8 cellular contexts compared by ENCODE assay signal in the genomic region with DNA sequence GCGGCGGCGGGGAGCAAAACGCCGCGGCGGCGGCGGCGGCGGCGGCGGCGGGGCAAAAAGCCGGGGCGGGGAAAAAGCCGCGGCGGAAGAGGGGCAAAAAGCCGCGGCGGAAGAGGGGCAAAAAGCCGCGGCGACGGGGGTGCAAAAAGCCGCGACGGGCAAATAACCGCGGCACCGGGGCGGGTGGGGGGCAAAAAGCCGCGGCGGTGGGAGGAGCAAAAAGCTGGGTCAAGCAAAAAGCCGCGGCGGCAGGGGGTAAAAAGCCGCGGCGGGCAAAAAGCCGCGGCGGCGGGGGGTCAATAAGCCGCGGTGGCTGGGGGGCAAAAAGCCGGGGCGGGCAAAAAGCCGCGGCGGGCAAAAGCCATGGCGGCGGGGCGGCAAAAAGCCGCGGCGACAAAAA.
DNase-seq lines count a peak whose midpoint lies in the region; ATAC-seq and TF ChIP-seq lines count a peak whose summit lies in the region.
"Not testable (repeated sequence)": the region's sequence is repeated elsewhere in the genome, so short reads cannot be mapped to it uniquely, and the experiment has no call there.

No MANE protein-coding gene starts in this region.

- not testable (repeated sequence) for H3K79me2 ChIP-seq in MM.1S (ENCODE audit: low read length)

- H3K4me1 Mint-ChIP-seq in naive B cell = not testable (repeated sequence)

- no CpG with 5 or more reads among the region's 59 CpGs for WGBS in esophagus muscularis mucosa
- WGBS in transverse colon (ENCODE audit: low coverage in 1 of 2), 2 donors = 14% methylated on average over 33 of the region's 59 CpGs; no CpG with 5 or more reads in 1 of the 2 donors

- in situ Hi-C loops in transverse colon (cut with MboI; ENCODE audit: low pct_ligation_motif_present in 1 of 4, low pct_unique_long_range_greater_than_20kb in 1 of 4, low sequenced_read_pairs in 3 of 4) = not testable (repeated sequence)

- H3K4me2 ChIP-seq in MM.1S (ENCODE audit: low read depth, low read length) = not testable (repeated sequence)

- H3K9me3 Mint-ChIP-seq in naive B cell = not testable (repeated sequence)

- not testable (repeated sequence) for H3F3A ChIP-seq in MM.1S (ENCODE audit: insufficient read depth, low read length)

- DNase-seq in AG09309 (ENCODE audit: low read depth); MM.1S; ascending aorta (ENCODE audit: low spot score in 2 of 2); esophagus muscularis mucosa (ENCODE audit: extremely low spot score); right atrium auricular region (ENCODE audit: low spot score); naive B cell; transverse colon: not testable (repeated sequence)

- ATAC-seq in naive B cell (ENCODE audit: low read depth in 2 of 2) = not testable (repeated sequence)

- not testable (repeated sequence) for H3K9me2 ChIP-seq in MM.1S (replicated peaks; ENCODE audit: insufficient read depth, low read length)

- H3K27ac Mint-ChIP-seq in naive B cell = peak overlapping the region in 1 of 6 donors; percentile 61

- H2AFZ ChIP-seq in MM.1S (ENCODE audit: low read length) = not testable (repeated sequence)

- not testable (repeated sequence) for TF ChIP-seq CTCF in AG09309 (IDR thresholded peaks at IDR 0.05; ENCODE audit: control insufficient read depth, insufficient read depth, low read depth, low read length, missing control alignments); MM.1S (IDR thresholded peaks at IDR 0.05; ENCODE audit: low read length); ascending aorta (IDR thresholded peaks at IDR 0.05); esophagus muscularis mucosa (IDR thresholded peaks at IDR 0.05); right atrium auricular region (IDR thresholded peaks at IDR 0.05); transverse colon (IDR thresholded peaks at IDR 0.05)

- not testable (repeated sequence) for TF ChIP-seq EP300 in esophagus muscularis mucosa (IDR thresholded peaks at IDR 0.05); transverse colon (IDR thresholded peaks at IDR 0.05; ENCODE audit: low read depth)

- peak overlapping the region; percentile 25 for H3K4me3 ChIP-seq in AG09309 (ENCODE audit: control insufficient read depth, low read depth, low read length)
- H3K4me3 ChIP-seq in MM.1S (ENCODE audit: low read length) = 0 out of 2 replicates have a peak overlapping the region, but pooled peaks have one; percentile 22
- peak overlapping the region; percentile 52 to 59 for H3K4me3 ChIP-seq in ascending aorta
- peak overlapping the region; percentile 38 to 61 (median 44) for H3K4me3 ChIP-seq in esophagus muscularis mucosa
- peak overlapping the region; percentile 43 to 45 for H3K4me3 ChIP-seq in right atrium auricular region
- H3K4me3 ChIP-seq in skin epidermis = peak overlapping the region in 6 of 7 experiments; percentile 21 to 49 (median 36)
- H3K4me3 ChIP-seq in transverse colon = peak overlapping the region in 3 of 4 donors; percentile 33 to 56 (median 46)

- peaks cover 5 to 11% (median 10%) of the 10 kb centered on the region in 3 donors for H3K27me3 Mint-ChIP-seq in naive B cell

- not testable (repeated sequence) for H3K9me3 ChIP-seq in MM.1S (replicated peaks; ENCODE audit: insufficient read depth, low read length); ascending aorta; esophagus muscularis mucosa; right atrium auricular region; transverse colon

- H3K4me3 Mint-ChIP-seq in naive B cell = peak overlapping the region in 5 of 8 donors; percentile 5 to 89 (median 42)

- H3K27me3 ChIP-seq in MM.1S (replicated peaks; ENCODE audit: insufficient read depth, low read length); ascending aorta; right atrium auricular region: not testable (repeated sequence)
- H3K27me3 ChIP-seq in esophagus muscularis mucosa (peaks cover 0 to 27% (median 2%) of the 10 kb centered on the region in 4 donors), transverse colon (peaks cover 14% of the 10 kb centered on the region)

- TF ChIP-seq POLR2A in esophagus muscularis mucosa (IDR thresholded peaks at IDR 0.05; ENCODE audit: low read depth); transverse colon (IDR thresholded peaks at IDR 0.05): not testable (repeated sequence)

- not testable (repeated sequence) for H3K27ac ChIP-seq in MM.1S (ENCODE audit: low read length); ascending aorta; esophagus muscularis mucosa (replicated peaks in 1 of 4); right atrium auricular region; skin epidermis; transverse colon

- not testable (repeated sequence) for H3K36me3 Mint-ChIP-seq in naive B cell

- H4K20me1 ChIP-seq in MM.1S (ENCODE audit: insufficient read depth, low read length) = not testable (repeated sequence)

- not testable (repeated sequence) for H3K36me3 ChIP-seq in MM.1S (replicated peaks; ENCODE audit: insufficient read depth, low read length); ascending aorta; esophagus muscularis mucosa; right atrium auricular region; transverse colon

- intact Hi-C loops in ascending aorta (cut with DNase I); esophagus muscularis mucosa (cut with DNase I); transverse colon (cut with DNase I; ENCODE audit: low total_unique reads): not testable (repeated sequence)

- H3K4me1 ChIP-seq in MM.1S (ENCODE audit: low read length); ascending aorta; esophagus muscularis mucosa; right atrium auricular region; transverse colon: not testable (repeated sequence)

- not testable (repeated sequence) for H3K9ac ChIP-seq in MM.1S (ENCODE audit: low read length)
